ENCODE assay signal across 26 cellular contexts in the genomic region with DNA sequence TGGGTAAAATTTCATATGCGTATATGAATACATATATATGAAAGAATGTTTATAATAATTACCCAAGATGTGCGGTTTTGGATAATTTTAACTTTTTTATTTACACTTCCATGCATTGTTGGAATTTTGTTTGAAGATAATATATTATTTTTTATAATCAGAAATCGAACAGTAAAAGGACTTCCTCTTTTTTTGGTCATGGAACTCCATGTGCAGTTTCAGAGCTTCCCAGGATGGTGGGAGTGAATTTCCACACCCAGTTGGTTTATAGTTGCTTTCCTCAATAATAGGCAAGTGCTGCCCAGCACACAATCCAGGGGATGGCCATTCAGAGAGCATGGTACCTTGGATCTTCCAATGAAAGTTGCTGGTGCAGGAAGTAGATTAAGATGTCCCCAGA. TPM values are rescaled to one million over a fixed set of nuclear protein-coding genes. Genes with fewer than 3 reads are reported as not detected.
A peak's percentile ranks its signal among the peaks of the same experiment; 100 is the strongest.
DNase-seq lines count a peak whose midpoint lies in the region; ATAC-seq, FAIRE-seq and TF ChIP-seq lines count a peak whose summit lies in the region.
"Had no signal": no experiment of that assay in that cellular context is flagged by ENCODE, and none has a peak within 500 bp of the region (broad histone marks: within the 10 kb centered on the region; RNA-seq: fewer than 3 reads in every experiment).

No MANE protein-coding gene starts in this region.

- no peak overlapping the region for H3K4me3 Mint-ChIP-seq in neural progenitor cell
- H3K4me3 Mint-ChIP-seq: CD14-positive monocyte; CD4-positive, alpha-beta memory T cell; CD8-positive, alpha-beta memory T cell had no signal

- H3K4me1 Mint-ChIP-seq in neural progenitor cell, result peaks cover 49% of the 10 kb centered on the region

- no peak overlapping the region for H3K4me3 ChIP-seq in K562
- no peak overlapping the region for H3K4me3 ChIP-seq in neural progenitor cell
- H3K4me3 ChIP-seq: BLaER1 had no signal

- BruUV-seq in K562 (replicated peaks; lab: Mats Ljungman, UMichigan), result no TSS peak

- H3K27ac ChIP-seq in K562 (ENCODE audit: extremely low read depth, low read depth, low read length), result no peak overlapping the region
- no peak overlapping the region for H3K27ac ChIP-seq in neural progenitor cell
- H3K27ac ChIP-seq: BLaER1 had no signal

- intact Hi-C loops in K562 (cut with micrococcal nuclease), result no loop called here

- no peaks in the 10 kb centered on the region for H3K4me1 ChIP-seq in K562 (replicated peaks in 1 of 2; ENCODE audit: control insufficient read depth in 2 of 2, insufficient read depth in 2 of 2, low read length in 2 of 2)
- peaks cover 21% of the 10 kb centered on the region for H3K4me1 ChIP-seq in neural progenitor cell
- H3K4me1 ChIP-seq: BE2C had no signal

- peaks cover 10% of the 10 kb centered on the region for H3K27me3 Mint-ChIP-seq in neural progenitor cell (ENCODE audit: insufficient read depth, low read depth)

- no peaks in the 10 kb centered on the region for H3K36me3 Mint-ChIP-seq in neural progenitor cell
- H3K36me3 Mint-ChIP-seq: CD14-positive monocyte; CD4-positive, alpha-beta memory T cell; CD4-positive, CD25-positive, alpha-beta regulatory T cell; CD8-positive, alpha-beta memory T cell had no signal

- TF ChIP-seq CTCF in K562 (IDR thresholded peaks at IDR 0.05 in 2 of 3, conservative IDR thresholded peaks at IDR 0.05 in 1 of 3; ENCODE audit: insufficient read depth in 2 of 3, low read depth in 1 of 3, low read length in 3 of 3) (no peak), neural progenitor cell (IDR thresholded peaks at IDR 0.05) (no peak)

- TF ChIP-seq POLR2A in GM12891 (IDR thresholded peaks at IDR 0.05; ENCODE audit: low read depth, low read length), result no peak
- no peak for TF ChIP-seq POLR2A in K562 (conservative IDR thresholded peaks at IDR 0.05)

- H3K79me2 ChIP-seq in K562 (ENCODE audit: control insufficient read depth, insufficient read depth, low read length) (no peaks in the 10 kb centered on the region), neural progenitor cell (ENCODE audit: low read depth) (no peaks in the 10 kb centered on the region)

- H4K20me1 ChIP-seq in K562 (replicated peaks; ENCODE audit: control insufficient read depth, insufficient read depth, low read length) (no peaks in the 10 kb centered on the region), neural progenitor cell (ENCODE audit: low read depth) (no peaks in the 10 kb centered on the region)
- H4K20me1 ChIP-seq: BLaER1 had no signal

- no peak for TF ChIP-seq EP300 in K562 (IDR thresholded peaks at IDR 0.05; ENCODE audit: low read length)

- peaks cover 0 to 2% of the 10 kb centered on the region in 2 experiments; a peak in 2 of 5 replicates for H3K27me3 ChIP-seq in K562 (ENCODE audit: control insufficient read depth in 2 of 2, insufficient read depth in 2 of 2, low read length in 2 of 2)
- H3K27me3 ChIP-seq in neural progenitor cell, result no peaks in the 10 kb centered on the region
- H3K27me3 ChIP-seq: BE2C, BLaER1 had no signal

- peaks cover 2% of the 10 kb centered on the region for H3K9me3 Mint-ChIP-seq in neural progenitor cell
- H3K9me3 Mint-ChIP-seq: CD4-positive, alpha-beta memory T cell; CD4-positive, CD25-positive, alpha-beta regulatory T cell; CD8-positive, alpha-beta memory T cell had no signal

- in situ Hi-C loops in K562 (cut with MboI), result no loop called here

- no peak for FAIRE-seq in GM12891 (lab: Jason Lieb, UNC)
- FAIRE-seq in K562 (lab: Jason Lieb, UNC), result no peak
- FAIRE-seq in urothelium cell line (lab: Jason Lieb, UNC), result no peak
- FAIRE-seq: A204.1, GM12892, GM18507 had no signal

- 1% methylated on average over 3 of the region's 3 CpGs for WGBS in K562 (ENCODE audit: insufficient coverage, low coverage, missing lambda C conversion rate)

- H3K9me3 ChIP-seq in K562 (replicated peaks; ENCODE audit: control insufficient read depth, insufficient read depth, low read depth, low read length), result no peaks in the 10 kb centered on the region
- H3K9me3 ChIP-seq in neural progenitor cell (ENCODE audit: low read depth), result no peaks in the 10 kb centered on the region
- H3K9me3 ChIP-seq: BE2C, BLaER1 had no signal

- no peak for TF ChIP-seq RAD21 in K562 (CRISPR knock-in tag; conservative IDR thresholded peaks at IDR 0.05 in 1 of 2, IDR thresholded peaks at IDR 0.05 in 1 of 2)

- H3F3A ChIP-seq in neural progenitor cell (ENCODE audit: low read depth), result no peaks in the 10 kb centered on the region

- POLR2A ChIA-PET in K562 (lab: Yijun Ruan, JAX), result no interaction called here

- H3K27ac Mint-ChIP-seq in neural progenitor cell, result peak overlapping the region; percentile 26
- H3K27ac Mint-ChIP-seq: CD14-positive monocyte; CD4-positive, alpha-beta memory T cell; CD4-positive, CD25-positive, alpha-beta regulatory T cell; CD8-positive, alpha-beta memory T cell had no signal

- no peak overlapping the region for H3K9ac ChIP-seq in K562 (ENCODE audit: insufficient read depth in 1 of 2, low read depth in 2 of 2, low read length in 2 of 2)
- no peak overlapping the region for H3K9ac ChIP-seq in neural progenitor cell
- H3K9ac ChIP-seq: BLaER1 had no signal

- no peak for ATAC-seq in K562
- ATAC-seq in GM21786 (IDR thresholded peaks at IDR 0.05; ENCODE audit: unreplicated experiment), result no peak

- H3K4me2 ChIP-seq in K562 (ENCODE audit: insufficient read depth, low read length), result no peak overlapping the region
- no peak overlapping the region for H3K4me2 ChIP-seq in neural progenitor cell

- DNase-seq in GM12891 (ENCODE audit: insufficient read length, low spot score), result no peak
- no peak for DNase-seq in K562 (ENCODE audit: extremely low read depth in 1 of 4, low spot score in 3 of 4)
- no peak for DNase-seq in neural progenitor cell (ENCODE audit: low spot score)
- no peak for DNase-seq in urothelium cell line (ENCODE audit: low spot score)
- no peak for DNase-seq in SIG-M5 (lab: John Stamatoyannopoulos, UW)
- DNase-seq: 8988T; ACHN; BE2C; C1 segment of cervical spinal cord; CD4-positive, alpha-beta memory T cell; CD4-positive, CD25-positive, alpha-beta regulatory T cell; CD8-positive, alpha-beta memory T cell; COR-L47; DMS 273 treated with DMSO at 0.1 percent for 48 hours; DMS153; DMS53; DMS79; DND-41; EL; GF-D8 had no signal

- CTCF ChIA-PET in K562 (lab: Yijun Ruan, JAX; ENCODE audit: low intra/inter-chr PET ratio), result no interaction called here

- H3K9me1 ChIP-seq in K562 (ENCODE audit: control insufficient read depth, insufficient read depth, low read length), result no peaks in the 10 kb centered on the region

- H2AFZ ChIP-seq in K562 (ENCODE audit: low read depth, low read length) (no peak overlapping the region), neural progenitor cell (replicated peaks) (no peak overlapping the region)

- H3K36me3 ChIP-seq in K562 (ENCODE audit: control insufficient read depth, insufficient read depth, low read length) (no peaks in the 10 kb centered on the region), neural progenitor cell (no peaks in the 10 kb centered on the region)
- H3K36me3 ChIP-seq: BE2C, BLaER1 had no signal

TF ChIP-seq in GM12891, 5 proteins besides CTCF, POLR2A, EP300 and RAD21:
- TF ChIP-seq POLR2AphosphoS5 (IDR thresholded peaks at IDR 0.05; ENCODE audit: low read depth, low read length), result no peak
- peak; percentile 49 for TF ChIP-seq SPI1 (IDR thresholded peaks at IDR 0.05; ENCODE audit: low read depth, low read length)

TF ChIP-seq in K562, 482 proteins besides CTCF, POLR2A, EP300 and RAD21:
- TF ChIP-seq ATF1 (CRISPR knock-in tag; IDR thresholded peaks at IDR 0.05) (no peak), ATF1 (tag; IDR thresholded peaks at IDR 0.05) (no peak), SPI1 (IDR thresholded peaks at IDR 0.05; ENCODE audit: borderline replicate concordance, low read depth, low read length) (peak; percentile 76)

RNA-seq across cellular contexts. Expression of a gene that starts 6.3 kb away (rescaled TPM):
- polyA plus RNA-seq in GM12891 (2012; ENCODE audit: low read depth, missing spikeins), result 0.44 TPM
- total RNA-seq in K562 (2011; cell fraction: chromatin; rRNA removed; ENCODE audit: low replicate concordance), result not detected in 2 replicates
- 0.17 TPM in 1 of 2 replicates, not detected in the other for total RNA-seq in K562 (2011; cell fraction: nucleolus; rRNA removed)
- not detected in 2 replicates for total RNA-seq in K562 (2011; cell fraction: nucleoplasm; rRNA removed)
- total RNA-seq in K562 (2014; rRNA removed), result not detected in 2 replicates
- not detected in 2 replicates for total RNA-seq in K562 (2014; rRNA removed; fragmentation: Illumina TruSeq; extraction: Trizol)
- total RNA-seq in K562 (2015; rRNA removed; fragmentation: Illumina TruSeq; extraction: Trizol), result not detected in 2 replicates
- total RNA-seq in K562 (2021), result 0.47 and 0.60 TPM in 2 replicates
- 0.10 and 0.12 TPM in 2 replicates for polyA plus RNA-seq in K562 (2011; rRNA removed)
- 0.18 TPM in 1 of 2 replicates, not detected in the other for polyA plus RNA-seq in K562 (2011; cell fraction: cytosol; rRNA removed)
- polyA plus RNA-seq in K562 (2011; cell fraction: nucleus; rRNA removed), result 0.20 and 0.31 TPM in 2 replicates
- 0.24 TPM in 1 of 2 replicates, not detected in the other for polyA plus RNA-seq in K562 (2012)
- not detected in 2 replicates for polyA plus RNA-seq in K562 (2014; fragmentation: Illumina TruSeq; extraction: Trizol)
- not detected for polyA plus RNA-seq in K562 (2014; fragmentation: Nextera tagmentation; extraction: Ambion mirVana)
- 0.03 TPM in 1 of 2 replicates, not detected in the other for polyA plus RNA-seq in K562 (2014; rRNA removed)
- 0.54 TPM in 1 of 2 replicates, not detected in the other for polyA minus RNA-seq in K562 (2011; rRNA and poly(A)+ RNA removed)
- not detected in 2 replicates for polyA minus RNA-seq in K562 (2011; cell fraction: cytosol; rRNA and poly(A)+ RNA removed)
- polyA minus RNA-seq in K562 (2011; cell fraction: nucleus; rRNA and poly(A)+ RNA removed), result 0.11 and 0.27 TPM in 2 replicates
- 0.43 TPM in 1 of 2 replicates, not detected in the other for total RNA-seq in neural progenitor cell (ENCODE audit: low replicate concordance)
